In genomic region chr10:127980898-127981297, GRCh38 we compare ENCODE assay signal across 36 cellular contexts.
"Had no signal": no experiment of that assay in that cellular context is flagged by ENCODE, and none has a peak within 500 bp of the region (broad histone marks: within the 10 kb centered on the region; RNA-seq: fewer than 3 reads in every experiment).

No MANE protein-coding gene starts in this region.

- H3K27ac ChIP-seq: adrenal gland, body of pancreas, brain microvascular endothelial cell, breast epithelium, VCaP had no signal

- H3K4me3 ChIP-seq: adrenal gland, body of pancreas, breast epithelium had no signal

- H3K36me3 ChIP-seq: adrenal gland, breast epithelium had no signal

- FAIRE-seq: astrocyte, TTC549 had no signal

- ATAC-seq: activated CD8-positive, alpha-beta memory T cell treated with anti-CD3 and anti-CD28 coated beads, Interleukin-2, amount 10 ng/mL, durations not matched to agents 7 days and 5 days; activated CD8-positive, alpha-beta T cell treated with anti-CD3 and anti-CD28 coated beads for 36 hours; activated T-cell treated with anti-CD3 and anti-CD28 coated beads, Interleukin-2, amount 50 U/mL, for 4 hours; activated T-cell treated with anti-CD3 and anti-CD28 coated beads, Interleukin-2, amount 50 U/mL, for 72 hours; activated T-helper 17 cell treated with anti-CD3 and anti-CD28 coated beads, Interleukin-2, amount 50 U/mL, for 72 hours; body of pancreas had no signal

- H3K9me3 Mint-ChIP-seq: activated T-helper 17 cell treated with anti-CD3 and anti-CD28 coated beads, Interleukin-2, amount 50 U/mL, for 72 hours had no signal

- H3K36me3 Mint-ChIP-seq: activated CD4-positive, alpha-beta memory T cell treated with anti-CD3 and anti-CD28 coated beads for 36 hours; activated CD8-positive, alpha-beta memory T cell treated with anti-CD3 and anti-CD28 coated beads, Interleukin-2, amount 10 ng/mL, durations not matched to agents 7 days and 5 days; activated naive CD8-positive, alpha-beta T cell treated with anti-CD3 and anti-CD28 coated beads for 36 hours had no signal

- H3K9me3 ChIP-seq: adrenal gland, body of pancreas had no signal

- H3K27me3 ChIP-seq: adrenal gland, body of pancreas, brain microvascular endothelial cell, breast epithelium had no signal

- H3K4me3 Mint-ChIP-seq: activated B cell treated with CpG ODN at 0.5 μM for 24 hours; activated CD4-positive, alpha-beta memory T cell treated with anti-CD3 and anti-CD28 coated beads for 36 hours; activated CD4-positive, alpha-beta T cell treated with anti-CD3 and anti-CD28 coated beads, Interleukin-2, amount 10 ng/mL, durations not matched to agents 24 days and 14 days; activated CD8-positive, alpha-beta memory T cell treated with anti-CD3 and anti-CD28 coated beads, Interleukin-2, amount 10 ng/mL, durations not matched to agents 7 days and 5 days; activated CD8-positive, alpha-beta T cell treated with anti-CD3 and anti-CD28 coated beads for 36 hours; activated naive CD4-positive, alpha-beta T cell treated with anti-CD3 and anti-CD28 coated beads for 36 hours; activated naive CD8-positive, alpha-beta T cell treated with anti-CD3 and anti-CD28 coated beads for 36 hours; activated T-cell treated with anti-CD3 and anti-CD28 coated beads, Interleukin-2, amount 50 U/mL, for 4 hours; activated T-cell treated with anti-CD3 and anti-CD28 coated beads, Interleukin-2, amount 50 U/mL, for 72 hours; activated T-helper 1 cell treated with anti-CD3 and anti-CD28 coated beads, Interleukin-12 subunit alpha, Interleukin-12 subunit beta, Interleukin-2, Interleukin-4 antibody, amounts not matched to agents 30 ng/mL and 10 ng/mL and 1 ng/mL, durations not matched to agents 14 hours and 24 hours and 36 hours; activated T-helper 17 cell treated with anti-CD3 and anti-CD28 coated beads, Interleukin-2, amount 50 U/mL, for 72 hours; T-helper 1 cell treated with Interleukin-12 subunit alpha and Interleukin-12 subunit beta and Interleukin-4 antibody, amounts not matched to agents 30 μg/mL and 1 μg/mL, for 36 hours; T-helper 2 cell treated with Interferon-gamma antibody and Interleukin-4, amounts not matched to agents 5 μg/mL and 100 μg/mL, for 36 hours had no signal

- H3K27me3 Mint-ChIP-seq: activated CD4-positive, alpha-beta T cell treated with anti-CD3 and anti-CD28 coated beads, Interleukin-2, amount 10 ng/mL, durations not matched to agents 24 days and 14 days; activated T-helper 17 cell treated with anti-CD3 and anti-CD28 coated beads, Interleukin-2, amount 50 U/mL, for 72 hours had no signal

- DNase-seq: activated B cell treated with CpG ODN at 0.5 μM for 24 hours; activated CD4-positive, alpha-beta memory T cell treated with anti-CD3 and anti-CD28 coated beads for 36 hours; activated CD4-positive, alpha-beta T cell treated with anti-CD3 and anti-CD28 coated beads for 4 hours; activated CD4-positive, alpha-beta T cell treated with anti-CD3 and anti-CD28 coated beads, Interleukin-2, amount 10 ng/mL, durations not matched to agents 24 days and 14 days; activated CD4-positive, alpha-beta T cell treated with anti-CD3 and anti-CD28 coated beads, Interleukin-2, amount 50 U/mL, for 1 hour; activated CD4-positive, alpha-beta T cell treated with anti-CD3 and anti-CD28 coated beads, Interleukin-2, amount 50 U/mL, for 4 hours; activated CD4-positive, CD25-positive, alpha-beta regulatory T cell treated with anti-CD3 and anti-CD28 coated beads, Interleukin-2, amount 50 U/mL, for 72 hours; activated CD8-positive, alpha-beta memory T cell treated with anti-CD3 and anti-CD28 coated beads, Interleukin-2, amount 10 ng/mL, durations not matched to agents 7 days and 5 days; activated CD8-positive, alpha-beta T cell treated with anti-CD3 and anti-CD28 coated beads for 36 hours; activated effector memory CD4-positive, alpha-beta T cell treated with anti-CD3 and anti-CD28 coated beads, Interleukin-2, amount 50 U/mL, for 16 hours; activated gamma-delta T cell treated with Interleukin-2 at 50 U/mL for 16 hours; activated naive CD4-positive, alpha-beta T cell; activated naive CD4-positive, alpha-beta T cell treated with anti-CD3 and anti-CD28 coated beads for 36 hours; activated naive CD4-positive, alpha-beta T cell treated with anti-CD3 and anti-CD28 coated beads, Interleukin-2, amount 50 U/mL, for 16 hours; activated naive CD8-positive, alpha-beta T cell treated with anti-CD3 and anti-CD28 coated beads for 36 hours; activated T-cell treated with anti-CD3 and anti-CD28 coated beads for 4 hours; activated T-cell treated with anti-CD3 and anti-CD28 coated beads, Interleukin-2, amount 50 U/mL, for 1 hour; activated T-cell treated with anti-CD3 and anti-CD28 coated beads, Interleukin-2, amount 50 U/mL, for 4 hours; activated T-cell treated with anti-CD3 and anti-CD28 coated beads, Interleukin-2, amount 50 U/mL, for 72 hours; amniotic stem cell; aorta; body of pancreas; brain microvascular endothelial cell; central memory CD4-positive, alpha-beta T cell; T-helper 1 cell; T-helper 2 cell; T-helper 9 cell had no signal

- H3K27ac Mint-ChIP-seq: activated B cell treated with CpG ODN at 0.5 μM for 24 hours; activated CD4-positive, alpha-beta memory T cell treated with anti-CD3 and anti-CD28 coated beads for 36 hours; activated CD4-positive, alpha-beta T cell treated with anti-CD3 and anti-CD28 coated beads, Interleukin-2, amount 10 ng/mL, durations not matched to agents 24 days and 14 days; activated CD8-positive, alpha-beta memory T cell treated with anti-CD3 and anti-CD28 coated beads, Interleukin-2, amount 10 ng/mL, durations not matched to agents 7 days and 5 days; activated CD8-positive, alpha-beta T cell treated with anti-CD3 and anti-CD28 coated beads for 36 hours; activated naive CD4-positive, alpha-beta T cell treated with anti-CD3 and anti-CD28 coated beads for 36 hours; activated naive CD8-positive, alpha-beta T cell treated with anti-CD3 and anti-CD28 coated beads for 36 hours; activated T-cell treated with anti-CD3 and anti-CD28 coated beads, Interleukin-2, amount 50 U/mL, for 72 hours; activated T-helper 1 cell treated with anti-CD3 and anti-CD28 coated beads, Interleukin-12 subunit alpha, Interleukin-12 subunit beta, Interleukin-2, Interleukin-4 antibody, amounts not matched to agents 30 ng/mL and 10 ng/mL and 1 ng/mL, durations not matched to agents 14 hours and 24 hours and 36 hours; activated T-helper 17 cell treated with anti-CD3 and anti-CD28 coated beads, Interleukin-2, amount 50 U/mL, for 72 hours; T-helper 1 cell treated with Interleukin-12 subunit alpha and Interleukin-12 subunit beta and Interleukin-4 antibody, amounts not matched to agents 30 μg/mL and 1 μg/mL, for 36 hours; T-helper 2 cell treated with Interferon-gamma antibody and Interleukin-4, amounts not matched to agents 5 μg/mL and 100 μg/mL, for 36 hours had no signal

- H3K4me1 ChIP-seq: body of pancreas, breast epithelium had no signal

- H3K4me1 Mint-ChIP-seq: activated B cell treated with CpG ODN at 0.5 μM for 24 hours; activated naive CD8-positive, alpha-beta T cell treated with anti-CD3 and anti-CD28 coated beads for 36 hours had no signal
